In the genomic region with DNA sequence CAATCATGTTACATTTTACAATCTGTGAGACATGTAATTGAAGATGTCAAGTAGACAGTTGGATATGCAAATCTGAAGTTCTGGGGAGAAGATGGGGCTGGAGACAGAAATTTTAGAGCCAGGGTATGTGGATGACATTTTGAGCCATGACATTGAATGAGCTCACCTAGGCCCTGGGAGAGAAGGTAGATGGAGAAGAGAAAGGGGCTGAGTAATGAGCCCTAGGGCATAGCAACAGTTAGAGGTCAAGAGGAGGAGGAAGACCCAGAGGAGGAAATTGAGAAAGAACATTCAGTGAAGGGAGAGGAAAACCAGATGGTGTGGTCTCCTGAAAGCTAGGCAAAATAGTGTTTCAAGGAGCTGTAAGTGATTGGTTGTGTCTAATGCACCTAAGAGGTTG, we compare ENCODE assay signal across 25 cellular contexts. TPM values are rescaled to one million over a fixed set of nuclear protein-coding genes. Genes with fewer than 3 reads are reported as not detected.
"Had no signal": no experiment of that assay in that cellular context is flagged by ENCODE, and none has a peak within 500 bp of the region (broad histone marks: within the 10 kb centered on the region; RNA-seq: fewer than 3 reads in every experiment).

No MANE protein-coding gene starts in this region.

- H3K4me3 ChIP-seq: adrenal gland, ascending aorta, colonic mucosa, dorsolateral prefrontal cortex, heart right ventricle, thyroid gland had no signal

- H3K36me3 ChIP-seq: adrenal gland, ascending aorta, brain microvascular endothelial cell, colonic mucosa, heart right ventricle, thyroid gland had no signal

- H3K79me2 ChIP-seq: parathyroid adenoma had no signal

- H3K27ac ChIP-seq: adrenal gland, ascending aorta, brain microvascular endothelial cell, colonic mucosa, heart right ventricle, parathyroid adenoma, thyroid gland had no signal

- ATAC-seq: activated CD8-positive, alpha-beta T cell treated with anti-CD3 and anti-CD28 coated beads, Interleukin-2, amount 10 ng/mL, durations not matched to agents 7 days and 5 days; activated naive CD4-positive, alpha-beta T cell treated with anti-CD3 and anti-CD28 coated beads, Interleukin-2, amount 50 U/mL, for 72 hours; activated T-helper 17 cell treated with anti-CD3 and anti-CD28 coated beads, Interleukin-2, amount 50 U/mL, for 72 hours; heart right ventricle; left colon; right cardiac atrium had no signal

- DNase-seq: activated CD4-positive, alpha-beta T cell treated with anti-CD3 and anti-CD28 coated beads for 1 hour; activated CD4-positive, alpha-beta T cell treated with anti-CD3 and anti-CD28 coated beads, Interleukin-2, amount 50 U/mL, for 1 hour; activated CD8-positive, alpha-beta T cell treated with anti-CD3 and anti-CD28 coated beads, Interleukin-2, amount 10 ng/mL, durations not matched to agents 7 days and 5 days; activated T-cell treated with anti-CD3 and anti-CD28 coated beads, Interleukin-2, amount 50 U/mL, for 24 hours; adrenal gland; brain microvascular endothelial cell; colonic mucosa; dorsolateral prefrontal cortex; heart right ventricle; islet precursor cell; left colon; mesenchymal stem cell; nephron progenitor cell; nucleus accumbens; right cardiac atrium; stimulated activated CD4-positive, alpha-beta T cell treated with anti-CD3 and anti-CD28 coated beads, Interleukin-4, amount 100 ng/mL, for 24 hours; stimulated activated naive CD4-positive, alpha-beta T cell treated with Interleukin-2 at 50 U/mL for 16 hours; thyroid gland had no signal

- H3K4me1 ChIP-seq: adrenal gland, ascending aorta, colonic mucosa, parathyroid adenoma, thyroid gland had no signal

- H3K9ac ChIP-seq: parathyroid adenoma had no signal

- H2AFZ ChIP-seq: parathyroid adenoma had no signal

- H3K9me3 ChIP-seq: adrenal gland, ascending aorta, colonic mucosa, heart right ventricle, thyroid gland had no signal

- H3K27me3 ChIP-seq: adrenal gland, ascending aorta, brain microvascular endothelial cell, colonic mucosa, dorsolateral prefrontal cortex, thyroid gland had no signal

RNA-seq across cellular contexts. Expression of a gene that starts 15.3 kb away (rescaled TPM):
- total RNA-seq: activated CD8-positive, alpha-beta T cell treated with anti-CD3 and anti-CD28 coated beads, Interleukin-2, amount 10 ng/mL, durations not matched to agents 7 days and 5 days; activated naive CD4-positive, alpha-beta T cell treated with anti-CD3 and anti-CD28 coated beads, Interleukin-2, amount 50 U/mL, for 72 hours; ascending aorta; colonic mucosa; left colon; mononuclear cell; myocyte; pulmonary artery endothelial cell; thyroid gland had no signal
- polyA plus RNA-seq: right cardiac atrium had no signal
